In genomic region chr6:55868910-55869479, GRCh38 we compare ENCODE assay signal across 8 cellular contexts. TPM values are rescaled to one million over a fixed set of nuclear protein-coding genes. Genes with fewer than 3 reads are reported as not detected.
DNase-seq lines count a peak whose midpoint lies in the region; ATAC-seq and TF ChIP-seq lines count a peak whose summit lies in the region.

No MANE protein-coding gene starts in this region.

- no peak for TF ChIP-seq CTCF in lower leg skin (IDR thresholded peaks at IDR 0.05)

- 37 to 46% methylated on average over 5 of the region's 5 CpGs for WGBS in lower leg skin, 2 donors

- intact Hi-C loops in left colon (cut with DNase I, micrococcal nuclease): no loop called here
- intact Hi-C loops in lower leg skin (cut with DNase I; ENCODE audit: low total_unique reads): no loop called here

- H3K27ac ChIP-seq in epithelial cell of prostate: peak overlapping the region; percentile 36

- DNase-seq in epithelial cell of prostate (ENCODE audit: low read depth, low spot score): peak; percentile 97
- no peak for DNase-seq in amniotic stem cell (lab: John Stamatoyannopoulos, UW)
- no peak for DNase-seq in NOMO-1 (lab: John Stamatoyannopoulos, UW; ENCODE audit: unreplicated experiment in 2 of 2)
- no peak for DNase-seq in left colon
- no peak for DNase-seq in lower leg skin (ENCODE audit: low spot score in 2 of 2)

- TF ChIP-seq POLR2A in GM18505 (IDR thresholded peaks at IDR 0.05; ENCODE audit: borderline replicate concordance, extremely low read depth, insufficient read depth, insufficient read length) (no peak), lower leg skin (IDR thresholded peaks at IDR 0.05) (no peak)

- no peak overlapping the region for H3K4me3 ChIP-seq in lower leg skin (ENCODE audit: low read depth, poor library complexity, severe bottlenecking)

- peak; percentile 98 for ATAC-seq in GM18505 (IDR thresholded peaks at IDR 0.05; ENCODE audit: unreplicated experiment)
- peak; percentile 94 for ATAC-seq in GM21529 (IDR thresholded peaks at IDR 0.05; ENCODE audit: unreplicated experiment)
- ATAC-seq in HG03575 (IDR thresholded peaks at IDR 0.05; ENCODE audit: extremely low read depth, insufficient number of reproducible peaks, low FRiP score, unreplicated experiment): peak; percentile 94
- no peak for ATAC-seq in left colon

RNA-seq across cellular contexts. Expression of gene BMP5, which starts 6.4 kb away (rescaled TPM):
- total RNA-seq in left colon (1 to 10 TPM; 1.8 to 4.8 TPM), lower leg skin (under 1 TPM in 1 of 4 donors, not detected in 3; 0.10 TPM)
